In genomic region chr4:89914609-89915008, GRCh38 we compare ENCODE assay signal across 18 cellular contexts. TPM values are rescaled to one million over a fixed set of nuclear protein-coding genes. Genes with fewer than 3 reads are reported as not detected.
A peak's percentile ranks its signal among the peaks of the same experiment; 100 is the strongest.
DNase-seq lines count a peak whose midpoint lies in the region; TF ChIP-seq lines count a peak whose summit lies in the region.
"Had no signal": no experiment of that assay in that cellular context is flagged by ENCODE, and none has a peak within 500 bp of the region (broad histone marks: within the 10 kb centered on the region; RNA-seq: fewer than 3 reads in every experiment).

No MANE protein-coding gene starts in this region.

- no peak overlapping the region for H3K4me3 Mint-ChIP-seq in glutamatergic neuron (ENCODE audit: unreplicated experiment)
- H3K4me3 Mint-ChIP-seq: IgD-negative memory B cell; stimulated activated effector memory CD8-positive, alpha-beta T cell treated with anti-CD3 and anti-CD28 coated beads, Interleukin-12 subunit alpha, Interleukin-12 subunit beta, amount 100 ng/mL, for 72 hours had no signal

- peaks cover 23% of the 10 kb centered on the region for H3K4me1 Mint-ChIP-seq in glutamatergic neuron (ENCODE audit: low read depth, unreplicated experiment)
- H3K4me1 Mint-ChIP-seq: IgD-negative memory B cell; stimulated activated effector memory CD8-positive, alpha-beta T cell treated with anti-CD3 and anti-CD28 coated beads, Interleukin-12 subunit alpha, Interleukin-12 subunit beta, amount 100 ng/mL, for 72 hours had no signal

- no peak for DNase-seq in GM13977 (ENCODE audit: low spot score)
- no peak for DNase-seq in glutamatergic neuron
- DNase-seq in cerebellar nuclear complex (lab: John Stamatoyannopoulos, UW): no peak
- no peak for DNase-seq in NCI-H524 treated with DMSO at 0.1 percent for 48 hours (lab: John Stamatoyannopoulos, UW)
- DNase-seq in NCI-H1417 treated with DMSO at 0.1 percent for 48 hours (lab: John Stamatoyannopoulos, UW): no peak
- no peak for DNase-seq in NCI-H748 (lab: John Stamatoyannopoulos, UW; ENCODE audit: unreplicated experiment)
- DNase-seq: activated CD4-positive, CD25-positive, alpha-beta regulatory T cell; activated gamma-delta T cell; BE2C; erythroblast; heart left ventricle; upper lobe of right lung had no signal

- no peak overlapping the region for H3K4me2 ChIP-seq in OCI-LY3 (ENCODE audit: low read length)

- no peak overlapping the region for H3K27ac ChIP-seq in C4-2B
- H3K27ac ChIP-seq in OCI-LY3 (ENCODE audit: low read length): no peak overlapping the region
- H3K27ac ChIP-seq: ascending aorta, heart left ventricle, upper lobe of right lung had no signal

- no peak overlapping the region for H2AFZ ChIP-seq in OCI-LY3 (ENCODE audit: low read depth, low read length)

- H3K4me1 ChIP-seq in OCI-LY3 (ENCODE audit: low read length): no peaks in the 10 kb centered on the region
- H3K4me1 ChIP-seq: ascending aorta, heart left ventricle, upper lobe of right lung had no signal

- in situ Hi-C loops in GM13977 (cut with MboI; ENCODE audit: low pct_unique_long_range_greater_than_20kb, low sequenced_read_pairs, unreplicated experiment): no loop called here

- H3K27me3 ChIP-seq in OCI-LY3 (ENCODE audit: low read depth, low read length): no peaks in the 10 kb centered on the region
- H3K27me3 ChIP-seq: ascending aorta, BE2C, heart left ventricle, upper lobe of right lung had no signal

- H3K9me3 ChIP-seq in OCI-LY3 (ENCODE audit: insufficient read depth, low read length): no peaks in the 10 kb centered on the region
- H3K9me3 ChIP-seq: ascending aorta, BE2C, heart left ventricle, upper lobe of right lung had no signal

- no peaks in the 10 kb centered on the region for H3K27me3 Mint-ChIP-seq in glutamatergic neuron (ENCODE audit: unreplicated experiment)
- H3K27me3 Mint-ChIP-seq: IgD-negative memory B cell had no signal

- no peaks in the 10 kb centered on the region for H3K36me3 Mint-ChIP-seq in glutamatergic neuron (ENCODE audit: unreplicated experiment)
- H3K36me3 Mint-ChIP-seq: IgD-negative memory B cell; stimulated activated effector memory CD8-positive, alpha-beta T cell treated with anti-CD3 and anti-CD28 coated beads, Interleukin-12 subunit alpha, Interleukin-12 subunit beta, amount 100 ng/mL, for 72 hours had no signal

- peak overlapping the region; percentile 48 for H3K27ac Mint-ChIP-seq in glutamatergic neuron (ENCODE audit: unreplicated experiment)
- H3K27ac Mint-ChIP-seq: IgD-negative memory B cell; stimulated activated effector memory CD8-positive, alpha-beta T cell treated with anti-CD3 and anti-CD28 coated beads, Interleukin-12 subunit alpha, Interleukin-12 subunit beta, amount 100 ng/mL, for 72 hours had no signal

- TF ChIP-seq CTCF in C4-2B (conservative IDR thresholded peaks at IDR 0.05): peak; percentile 30
- peak; percentile 18 for TF ChIP-seq CTCF in GM13977 (IDR thresholded peaks at IDR 0.05; ENCODE audit: extremely low read depth, insufficient read depth, missing control alignments)
- TF ChIP-seq CTCF in OCI-LY3 (IDR thresholded peaks at IDR 0.05; ENCODE audit: low read depth, low read length): peak; percentile 59
- TF ChIP-seq CTCF in glutamatergic neuron (IDR thresholded peaks at IDR 0.05; ENCODE audit: partially characterized antibody, unreplicated experiment): no peak

- no peak overlapping the region for H3K4me3 ChIP-seq in OCI-LY3 (ENCODE audit: low read length)
- H3K4me3 ChIP-seq: ascending aorta, heart left ventricle, upper lobe of right lung had no signal

- H3K9ac ChIP-seq in OCI-LY3 (ENCODE audit: low read length): no peak overlapping the region

- no peaks in the 10 kb centered on the region for H3K36me3 ChIP-seq in OCI-LY3 (replicated peaks; ENCODE audit: low read depth, low read length)
- H3K36me3 ChIP-seq: ascending aorta, BE2C, heart left ventricle, upper lobe of right lung had no signal

- no peaks in the 10 kb centered on the region for H3K79me2 ChIP-seq in OCI-LY3 (ENCODE audit: low read length)

- no peaks in the 10 kb centered on the region for H3K9me3 Mint-ChIP-seq in glutamatergic neuron (ENCODE audit: unreplicated experiment)
- H3K9me3 Mint-ChIP-seq: IgD-negative memory B cell; stimulated activated effector memory CD8-positive, alpha-beta T cell treated with anti-CD3 and anti-CD28 coated beads, Interleukin-12 subunit alpha, Interleukin-12 subunit beta, amount 100 ng/mL, for 72 hours had no signal

- no peaks in the 10 kb centered on the region for H4K20me1 ChIP-seq in OCI-LY3 (ENCODE audit: insufficient read depth, low read length)

RNA-seq across cellular contexts. Expression of gene MMRN1, which starts 20.0 kb away (rescaled TPM):
- not detected for total RNA-seq in glutamatergic neuron (ENCODE audit: unreplicated experiment)
- total RNA-seq: Daoy had no signal
